ENCODE assay signal across 9 cellular contexts in genomic region chr11:67289651-67290479, GRCh38. TPM values are rescaled to one million over a fixed set of nuclear protein-coding genes. Genes with fewer than 3 reads are reported as not detected.
DNase-seq lines count a peak whose midpoint lies in the region; ATAC-seq, FAIRE-seq and TF ChIP-seq lines count a peak whose summit lies in the region.
"Had no signal": no experiment of that assay in that cellular context is flagged by ENCODE, and none has a peak within 500 bp of the region (broad histone marks: within the 10 kb centered on the region; RNA-seq: fewer than 3 reads in every experiment).

No MANE protein-coding gene starts in this region.

- peaks cover 2 to 5% of the 10 kb centered on the region in 2 donors for H3K36me3 ChIP-seq in kidney (ENCODE audit: control insufficient read depth in 1 of 2, insufficient read depth in 2 of 2, low read length in 2 of 2)

- H3K4me3 ChIP-seq in AG04449 (ENCODE audit: low read depth, low read length) (peak overlapping the region; percentile 83), astrocyte of the spinal cord (ENCODE audit: low read depth, low read length) (peak overlapping the region; percentile 73), kidney (ENCODE audit: low read length in 2 of 2) (peak overlapping the region; percentile 13 to 65)

- H3K4me1 ChIP-seq in kidney (ENCODE audit: control insufficient read depth in 1 of 2, insufficient read depth in 1 of 2, low read depth in 1 of 2, low read length in 2 of 2) = peaks cover 12 to 24% of the 10 kb centered on the region in 2 donors

- intact Hi-C loops in kidney (cut with DNase I) = no loop called here

- peak overlapping the region; percentile 48 to 71 for H3K9ac ChIP-seq in kidney (ENCODE audit: low read length in 2 of 2)

- no peak for DNase-seq in AG04449 (ENCODE audit: low read depth, low spot score)
- DNase-seq in astrocyte of the spinal cord (ENCODE audit: low read depth, low spot score) = no peak
- peak; percentile 90 for DNase-seq in kidney
- peak in 3 of 49 donors; percentile 32 to 43 (median 41) for DNase-seq in substantia nigra (lab: John Stamatoyannopoulos, UW)
- DNase-seq in foreskin melanocyte = no peak
- DNase-seq in AG08396 (ENCODE audit: low spot score) = no peak
- DNase-seq in NCI-H82 (lab: John Stamatoyannopoulos, UW) = no peak

- in situ Hi-C loops in astrocyte of the spinal cord (cut with HindIII; ENCODE audit: low sequenced_read_pairs) = no loop called here

- H3K27ac ChIP-seq in kidney (ENCODE audit: low read depth in 2 of 2, low read length in 2 of 2) (no peak overlapping the region), substantia nigra (ENCODE audit: low read depth, low read length, poor library complexity, severe bottlenecking) (peak overlapping the region; percentile 88)

- CTCF ChIA-PET in AG04449 (lab: Yijun Ruan, JAX) = interaction anchor here (0.6 to 3.5 kb wide), 9 partner anchors 10 to 92 kb away, joined by 3 to 34 read pairs (median 5); no protein-coding TSS in a partner anchor

- no peaks in the 10 kb centered on the region for H3K9me3 ChIP-seq in kidney (ENCODE audit: control insufficient read depth in 1 of 2, low read length in 2 of 2)

- peak; percentile 9 for ATAC-seq in HG03066 (IDR thresholded peaks at IDR 0.05; ENCODE audit: low read depth, unreplicated experiment)

- FAIRE-seq in kidney (lab: Jason Lieb, UNC) = no peak
- FAIRE-seq: islet of Langerhans had no signal

- POLR2A ChIA-PET in AG04449 (lab: Yijun Ruan, JAX) = interaction anchor here (0.6 to 1.0 kb wide), 3 partner anchors 13 to 90 kb away, joined by 3 to 4 read pairs (median 3); partner anchors contain the start of gene SSH3

- TF ChIP-seq CTCF in AG04449 (IDR thresholded peaks at IDR 0.05; ENCODE audit: insufficient read depth, low read length, missing control alignments) (no peak), astrocyte of the spinal cord (IDR thresholded peaks at IDR 0.05; ENCODE audit: low read depth, low read length) (no peak), kidney (IDR thresholded peaks at IDR 0.05; ENCODE audit: borderline replicate concordance, extremely low read depth, insufficient read depth) (no peak)

RNA-seq across cellular contexts. Expression of gene ANKRD13D, which starts 0.8 kb away (rescaled TPM):
- total RNA-seq in kidney = 68.3 TPM
- polyA plus RNA-seq in kidney (ENCODE audit: insufficient read depth, low read depth, low replicate concordance) = 21.9 TPM

RNA-seq across cellular contexts. Expression of gene SSH3, which starts 13.5 kb away (rescaled TPM):
- total RNA-seq in kidney = 68.9 TPM
- polyA plus RNA-seq in kidney (ENCODE audit: insufficient read depth, low read depth, low replicate concordance) = 25.0 TPM

RNA-seq across cellular contexts. Expression of gene GRK2, which starts 23.6 kb away (rescaled TPM):
- 80.8 TPM for total RNA-seq in kidney
- 28.2 TPM for polyA plus RNA-seq in kidney (ENCODE audit: insufficient read depth, low read depth, low replicate concordance)
